8 cellular contexts compared by ENCODE assay signal in genomic region chr6:35583893-35584688, GRCh38.
A peak's percentile ranks its signal among the peaks of the same experiment; 100 is the strongest.
DNase-seq lines count a peak whose midpoint lies in the region; ATAC-seq, FAIRE-seq and TF ChIP-seq lines count a peak whose summit lies in the region.

No MANE protein-coding gene starts in this region.

- H3K4me1 ChIP-seq in keratinocyte (ENCODE audit: control insufficient read depth, extremely low read depth, insufficient read depth, low read length) = peaks cover 37% of the 10 kb centered on the region

- CTCF ChIA-PET in activated B cell treated with CpG ODN at 0.5 μM for 24 hours (lab: Charles Lee) = interaction anchor here (0.8 to 6.8 kb wide), 9 partner anchors 8 to 325 kb away, joined by 3 to 177 read pairs (median 4); partner anchors contain the start of genes ARMC12 and ZNF76

- H3K4me3 ChIP-seq in cardiac fibroblast (replicated peaks in 1 of 2; ENCODE audit: low read depth in 2 of 2, low read length in 2 of 2) (no peak overlapping the region), keratinocyte (ENCODE audit: control insufficient read depth in 2 of 3, extremely low read depth in 1 of 3, insufficient read depth in 2 of 3, low read depth in 1 of 3, low read length in 3 of 3) (no peak overlapping the region)

- H3K9me3 Mint-ChIP-seq in activated B cell treated with CpG ODN at 0.5 μM for 24 hours = no peaks in the 10 kb centered on the region

- peak overlapping the region; percentile 24 for H3K9ac ChIP-seq in keratinocyte (ENCODE audit: control insufficient read depth, extremely low read depth, insufficient read depth, low read length)

- intact Hi-C loops in activated B cell treated with CpG ODN at 0.5 μM for 24 hours (cut with micrococcal nuclease) = loop anchor here (1.0 to 10.0 kb wide), 4 partner anchors 62 to 289 kb away; partner anchors contain the start of genes DEF6 and FKBP5

- no peak overlapping the region for H2AFZ ChIP-seq in keratinocyte (ENCODE audit: control insufficient read depth, low read length)

- DNase-seq in NCI-H2107 treated with DMSO at 0.1 percent for 48 hours (lab: John Stamatoyannopoulos, UW; ENCODE audit: unreplicated experiment) (peak; percentile 13), NCI-H2107 (lab: John Stamatoyannopoulos, UW) (no peak), NCI-H2196 treated with DMSO at 0.1 percent for 48 hours (lab: John Stamatoyannopoulos, UW; ENCODE audit: unreplicated experiment) (peak; percentile 54), activated B cell treated with CpG ODN at 0.5 μM for 24 hours (peak; percentile 31), cardiac fibroblast (ENCODE audit: low read depth in 2 of 2) (peak; percentile 82 to 86), keratinocyte (ENCODE audit: low read depth, low spot score) (no peak)
- peak; percentile 66 for DNase-seq in stimulated activated CD4-positive, alpha-beta T cell treated with anti-CD3 and anti-CD28 coated beads, Interleukin-4, amount 100 ng/mL, for 1 hour

- H3K9me1 ChIP-seq in keratinocyte (ENCODE audit: control insufficient read depth, extremely low read depth, insufficient read depth, low read length) = no peaks in the 10 kb centered on the region

- dilution Hi-C loops in keratinocyte (cut with MboI; ENCODE audit: extremely low pct_ligation_motif_present, low sequenced_read_pairs) = no loop called here

- H3K27me3 ChIP-seq in keratinocyte (ENCODE audit: control insufficient read depth, extremely low read depth, insufficient read depth, low read length) = no peaks in the 10 kb centered on the region

- H3K36me3 ChIP-seq in keratinocyte (ENCODE audit: control insufficient read depth in 2 of 2, extremely low read depth in 1 of 2, insufficient read depth in 2 of 2, low read length in 2 of 2) = peaks cover 12 to 17% of the 10 kb centered on the region in 2 experiments

- H3K4me3 Mint-ChIP-seq in activated B cell treated with CpG ODN at 0.5 μM for 24 hours = no peak overlapping the region

- H3K27ac Mint-ChIP-seq in activated B cell treated with CpG ODN at 0.5 μM for 24 hours = no peak overlapping the region

- peak; percentile 68 for ATAC-seq in activated B cell treated with CpG ODN at 0.5 μM for 24 hours (ENCODE audit: low read depth)
- no peak for ATAC-seq in HG02610 (IDR thresholded peaks at IDR 0.05; ENCODE audit: unreplicated experiment)

- no peaks in the 10 kb centered on the region for H3K27me3 Mint-ChIP-seq in activated B cell treated with CpG ODN at 0.5 μM for 24 hours

- POLR2A ChIA-PET in activated B cell treated with CpG ODN at 0.5 μM for 24 hours (lab: Charles Lee) = no interaction called here

- peaks cover 6% of the 10 kb centered on the region for H3K36me3 Mint-ChIP-seq in activated B cell treated with CpG ODN at 0.5 μM for 24 hours (ENCODE audit: low read depth)

- peak; percentile 88 for FAIRE-seq in keratinocyte (lab: Jason Lieb, UNC)

- H3K9me3 ChIP-seq in keratinocyte (ENCODE audit: control insufficient read depth, low read depth, low read length) = no peaks in the 10 kb centered on the region

- peak overlapping the region; percentile 49 for H3K4me2 ChIP-seq in keratinocyte (ENCODE audit: control insufficient read depth, extremely low read depth, insufficient read depth, low read depth, low read length)

- H3K79me2 ChIP-seq in keratinocyte (ENCODE audit: control insufficient read depth, insufficient read depth, low read length) = peaks cover 5% of the 10 kb centered on the region

- TF ChIP-seq CTCF in activated B cell treated with CpG ODN at 0.5 μM for 24 hours (IDR thresholded peaks at IDR 0.05) (peak; percentile 70), cardiac fibroblast (IDR thresholded peaks at IDR 0.05; ENCODE audit: low read depth, low read length) (peak; percentile 79), keratinocyte (optimal IDR thresholded peaks at IDR 0.05 in 1 of 3, IDR thresholded peaks at IDR 0.05 in 1 of 3, conservative IDR thresholded peaks at IDR 0.05 in 1 of 3; ENCODE audit: extremely low read depth in 1 of 3, insufficient read depth in 2 of 3, low read length in 3 of 3) (peak; percentile 71 to 74 (median 74))

- H3K27ac ChIP-seq in keratinocyte (ENCODE audit: control insufficient read depth, insufficient read depth, low read length) = peak overlapping the region; percentile 55

- no peaks in the 10 kb centered on the region for H4K20me1 ChIP-seq in keratinocyte (ENCODE audit: control insufficient read depth, extremely low read depth, insufficient read depth, low read length)

- H3K4me1 Mint-ChIP-seq in activated B cell treated with CpG ODN at 0.5 μM for 24 hours = peaks cover 10% of the 10 kb centered on the region

Comparison
In these comparisons a context has a peak if more than half of its experiments do, and no peak if none do; other contexts are left out.
1. DNase-seq: peak in NCI-H2107 treated with DMSO at 0.1 percent for 48 hours (single experiment), NCI-H2196 treated with DMSO at 0.1 percent for 48 hours (single experiment), activated B cell treated with CpG ODN at 0.5 μM for 24 hours (single experiment), cardiac fibroblast (2 of 2) and stimulated activated CD4-positive, alpha-beta T cell treated with anti-CD3 and anti-CD28 coated beads, Interleukin-4, amount 100 ng/mL, for 1 hour (single experiment); none in NCI-H2107 (single experiment) and keratinocyte (single experiment).
2. Peak in every context shown above with its lines, with median percentiles within 50 percentile points of each other: CTCF ChIP-seq.